In the genomic region with DNA sequence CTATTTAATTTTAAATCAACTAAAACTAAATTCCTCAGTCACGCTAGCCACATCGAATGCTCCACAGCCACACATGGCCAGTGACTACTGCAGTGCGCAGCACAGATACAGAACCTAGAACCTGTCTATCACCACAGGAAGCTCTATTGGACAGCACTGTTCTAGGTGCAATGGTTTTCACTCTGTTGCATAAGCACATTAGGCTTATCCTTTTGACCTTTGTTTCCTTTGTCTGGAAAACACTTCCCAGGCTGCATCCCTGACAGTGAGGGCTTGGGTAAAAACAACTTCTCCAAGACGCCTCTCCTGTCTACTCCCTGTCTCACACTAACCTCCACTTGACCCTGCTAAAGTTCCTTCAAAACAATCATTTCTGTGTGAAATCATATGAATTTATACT, we compare ENCODE assay signal across 1 cellular context.
TF ChIP-seq lines count a peak whose summit lies in the region.

No MANE protein-coding gene starts in this region.

TF ChIP-seq in IMR-90, 13 proteins besides CTCF, POLR2A, EP300 and RAD21:
- TF ChIP-seq MAZ (IDR thresholded peaks at IDR 0.05; ENCODE audit: borderline replicate concordance, low read depth, low read length): no peak
- TF ChIP-seq MAFK (IDR thresholded peaks at IDR 0.05; ENCODE audit: low read depth, low read length): no peak
- TF ChIP-seq SMC3 (IDR thresholded peaks at IDR 0.05; ENCODE audit: low read depth, low read length): no peak
- TF ChIP-seq NFE2L2 (IDR thresholded peaks at IDR 0.05; ENCODE audit: low read depth, low read length): no peak
- no peak for TF ChIP-seq RCOR1 (IDR thresholded peaks at IDR 0.05; ENCODE audit: insufficient replicate concordance, low read length)
- no peak for TF ChIP-seq BHLHE40 (IDR thresholded peaks at IDR 0.05; ENCODE audit: low read depth, low read length)
- no peak for TF ChIP-seq MXI1 (IDR thresholded peaks at IDR 0.05; ENCODE audit: borderline replicate concordance, low read depth, low read length)
- TF ChIP-seq, protein P1, sequence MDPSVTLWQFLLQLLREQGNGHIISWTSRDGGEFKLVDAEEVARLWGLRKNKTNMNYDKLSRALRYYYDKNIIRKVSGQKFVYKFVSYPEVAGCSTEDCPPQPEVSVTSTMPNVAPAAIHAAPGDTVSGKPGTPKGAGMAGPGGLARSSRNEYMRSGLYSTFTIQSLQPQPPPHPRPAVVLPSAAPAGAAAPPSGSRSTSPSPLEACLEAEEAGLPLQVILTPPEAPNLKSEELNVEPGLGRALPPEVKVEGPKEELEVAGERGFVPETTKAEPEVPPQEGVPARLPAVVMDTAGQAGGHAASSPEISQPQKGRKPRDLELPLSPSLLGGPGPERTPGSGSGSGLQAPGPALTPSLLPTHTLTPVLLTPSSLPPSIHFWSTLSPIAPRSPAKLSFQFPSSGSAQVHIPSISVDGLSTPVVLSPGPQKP (IDR thresholded peaks at IDR 0.05; ENCODE audit: borderline replicate concordance, low read depth, low read length): no peak
- no peak for TF ChIP-seq CHD1 (IDR thresholded peaks at IDR 0.05; ENCODE audit: low read depth, low read length)
- no peak for TF ChIP-seq RFX5 (IDR thresholded peaks at IDR 0.05; ENCODE audit: low read depth, low read length)
